Comparison of ENCODE assay signal across 12 cellular contexts in the genomic region with DNA sequence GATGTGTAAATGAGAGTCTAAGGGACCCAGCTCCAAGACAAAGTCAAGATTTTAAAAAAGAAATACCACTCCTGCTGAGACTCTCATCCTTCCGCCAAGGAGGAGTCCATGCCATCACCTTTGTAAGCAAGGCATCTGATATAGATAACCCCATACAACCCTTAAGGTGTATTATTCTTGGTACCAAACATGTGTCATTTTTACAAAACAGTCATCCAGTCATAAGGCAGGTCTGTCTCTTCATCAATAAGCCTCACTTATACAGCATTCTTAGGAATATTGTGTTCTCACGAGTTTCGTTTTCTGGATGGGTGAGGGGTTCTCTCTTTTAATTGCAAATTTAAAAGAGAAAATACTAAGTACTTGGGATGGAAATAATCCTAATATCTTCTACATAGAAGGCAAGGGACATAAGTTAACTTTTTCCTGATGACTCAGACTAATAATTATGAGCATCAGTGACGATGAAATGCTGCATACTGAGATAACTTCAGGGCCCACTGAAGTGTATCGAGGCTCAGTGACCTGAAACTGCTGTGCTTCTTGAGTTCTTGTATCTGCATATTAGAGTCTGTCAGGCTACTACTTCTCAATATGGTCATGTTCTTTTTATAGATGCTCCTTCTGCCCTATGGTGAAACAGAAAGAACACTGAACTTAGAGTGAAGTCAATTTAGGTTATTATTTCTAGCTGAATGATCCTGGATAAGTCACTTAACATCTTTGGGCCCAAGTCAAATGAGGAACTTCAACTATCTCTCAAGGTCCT.
DNase-seq lines count a peak whose midpoint lies in the region; ATAC-seq lines count a peak whose summit lies in the region.
"Had no signal": no experiment of that assay in that cellular context is flagged by ENCODE, and none has a peak within 500 bp of the region (broad histone marks: within the 10 kb centered on the region; RNA-seq: fewer than 3 reads in every experiment).

No MANE protein-coding gene starts in this region.

- peaks cover 0 to 40% (median 4%) of the 10 kb centered on the region in 11 experiments; a peak in 10 of 22 replicates for H3K36me3 ChIP-seq in BLaER1 treated with 17β-estradiol and CSF1 and Interleukin-3, amounts not matched to agents 10 nM and 100 nM
- H3K36me3 ChIP-seq: lower lobe of right lung had no signal

- H3K9me3 ChIP-seq in BLaER1 treated with 17β-estradiol and CSF1 and Interleukin-3, amounts not matched to agents 10 nM and 100 nM (replicated peaks in 1 of 11): peaks cover 14 to 58% (median 45%) of the 10 kb centered on the region in 11 experiments; a peak in 21 of 22 replicates
- H3K9me3 ChIP-seq: lower lobe of right lung had no signal

- intact Hi-C loops in left colon (cut with DNase I, micrococcal nuclease): no loop called here

- H3K4me2 ChIP-seq in BLaER1 treated with 17β-estradiol and CSF1 and Interleukin-3, amounts not matched to agents 10 nM and 100 nM: peak overlapping the region; percentile 0 to 83 (median 70); a peak in 18 of 22 replicates

- ATAC-seq in GM19025 (IDR thresholded peaks at IDR 0.05; ENCODE audit: low read depth, unreplicated experiment) (peak; percentile 98), HG02678 (IDR thresholded peaks at IDR 0.05; ENCODE audit: unreplicated experiment) (peak; percentile 99), HG03571 (IDR thresholded peaks at IDR 0.05; ENCODE audit: unreplicated experiment) (peak; percentile 99), left colon (no peak)
- ATAC-seq: lower lobe of right lung had no signal

- peak overlapping the region in 7 of 11 experiments; percentile 9 to 75 (median 45); a peak in 13 of 22 replicates for H3K27ac ChIP-seq in BLaER1 treated with 17β-estradiol and CSF1 and Interleukin-3, amounts not matched to agents 10 nM and 100 nM
- H3K27ac ChIP-seq: lower lobe of right lung had no signal

- H3K27me3 ChIP-seq in BLaER1 treated with 17β-estradiol and CSF1 and Interleukin-3, amounts not matched to agents 10 nM and 100 nM: no peaks in the 10 kb centered on the region

- H3K4me3 ChIP-seq in BLaER1 treated with 17β-estradiol and CSF1 and Interleukin-3, amounts not matched to agents 10 nM and 100 nM: peak overlapping the region in 3 of 10 experiments; percentile 2 to 30 (median 9); a peak in 4 of 20 replicates
- H3K4me3 ChIP-seq: lower lobe of right lung had no signal

- H3K9ac ChIP-seq in BLaER1 treated with 17β-estradiol and CSF1 and Interleukin-3, amounts not matched to agents 10 nM and 100 nM: peak overlapping the region in 4 of 11 experiments; percentile 34 to 63 (median 46); a peak in 7 of 22 replicates

- DNase-seq in left colon: no peak
- no peak for DNase-seq in HuH-7 (ENCODE audit: low spot score)
- no peak for DNase-seq in NCI-H146 treated with DMSO at 0.1 percent for 48 hours (lab: John Stamatoyannopoulos, UW; ENCODE audit: unreplicated experiment)
- no peak for DNase-seq in NCI-H1436 treated with DMSO at 0.1 percent for 48 hours (lab: John Stamatoyannopoulos, UW)
- DNase-seq: activated naive CD4-positive, alpha-beta T cell treated with anti-CD3 and anti-CD28 coated beads for 36 hours; erythroblast; HCEC 1CT; lower lobe of right lung had no signal

- peaks cover 16 to 58% (median 43%) of the 10 kb centered on the region in 10 experiments; a peak in 18 of 20 replicates for H3K4me1 ChIP-seq in BLaER1 treated with 17β-estradiol and CSF1 and Interleukin-3, amounts not matched to agents 10 nM and 100 nM
- H3K4me1 ChIP-seq: lower lobe of right lung had no signal

- peaks cover 0 to 10% (median 0%) of the 10 kb centered on the region in 11 experiments; a peak in 3 of 22 replicates for H4K20me1 ChIP-seq in BLaER1 treated with 17β-estradiol and CSF1 and Interleukin-3, amounts not matched to agents 10 nM and 100 nM
